10 cellular contexts compared by ENCODE assay signal in genomic region chr16:65120811-65121721, GRCh38. TPM values are rescaled to one million over a fixed set of nuclear protein-coding genes. Genes with fewer than 3 reads are reported as not detected.
DNase-seq lines count a peak whose midpoint lies in the region; ATAC-seq and TF ChIP-seq lines count a peak whose summit lies in the region.
"Had no signal": no experiment of that assay in that cellular context is flagged by ENCODE, and none has a peak within 500 bp of the region (broad histone marks: within the 10 kb centered on the region; RNA-seq: fewer than 3 reads in every experiment).

No MANE protein-coding gene starts in this region.

- H3K27me3 ChIP-seq in vagina, result no peaks in the 10 kb centered on the region
- H3K27me3 ChIP-seq in naive thymus-derived CD4-positive, alpha-beta T cell (ENCODE audit: control insufficient read depth in 2 of 2, insufficient read depth in 2 of 2, low read length in 2 of 2), result no peaks in the 10 kb centered on the region

- peak overlapping the region; percentile 73 to 81 for H3K4me3 ChIP-seq in vagina
- H3K4me3 ChIP-seq in naive thymus-derived CD4-positive, alpha-beta T cell (ENCODE audit: low read length), result no peak overlapping the region

- H3K36me3 Mint-ChIP-seq in activated naive CD8-positive, alpha-beta T cell treated with anti-CD3 and anti-CD28 coated beads, Interleukin-2, amount 10 ng/mL, durations not matched to agents 7 days and 5 days, result no peaks in the 10 kb centered on the region
- H3K36me3 Mint-ChIP-seq in activated naive CD8-positive, alpha-beta T cell treated with anti-CD3 and anti-CD28 coated beads for 36 hours, result no peaks in the 10 kb centered on the region
- peaks cover 0 to 4% (median 0%) of the 10 kb centered on the region in 5 donors for H3K36me3 Mint-ChIP-seq in naive thymus-derived CD4-positive, alpha-beta T cell

- no peaks in the 10 kb centered on the region for H3K9me3 ChIP-seq in vagina
- H3K9me3 ChIP-seq in naive thymus-derived CD4-positive, alpha-beta T cell (ENCODE audit: control insufficient read depth in 2 of 3, low read length in 3 of 3), result no peaks in the 10 kb centered on the region

- intact Hi-C loops in vagina (cut with DNase I), result loop anchor here (5.0 kb wide), 1 partner anchor 1146 kb away; no protein-coding TSS in a partner anchor
- intact Hi-C loops in naive thymus-derived CD4-positive, alpha-beta T cell (cut with micrococcal nuclease), result no loop called here

- no peaks in the 10 kb centered on the region for H3K9me3 Mint-ChIP-seq in activated naive CD8-positive, alpha-beta T cell treated with anti-CD3 and anti-CD28 coated beads, Interleukin-2, amount 10 ng/mL, durations not matched to agents 7 days and 5 days
- no peaks in the 10 kb centered on the region for H3K9me3 Mint-ChIP-seq in activated naive CD8-positive, alpha-beta T cell treated with anti-CD3 and anti-CD28 coated beads for 36 hours
- H3K9me3 Mint-ChIP-seq in naive thymus-derived CD4-positive, alpha-beta T cell, result peaks cover 0 to 3% (median 0%) of the 10 kb centered on the region in 11 donors

- no peak overlapping the region for H3K27ac Mint-ChIP-seq in activated naive CD8-positive, alpha-beta T cell treated with anti-CD3 and anti-CD28 coated beads, Interleukin-2, amount 10 ng/mL, durations not matched to agents 7 days and 5 days
- H3K27ac Mint-ChIP-seq in activated naive CD8-positive, alpha-beta T cell treated with anti-CD3 and anti-CD28 coated beads for 36 hours, result no peak overlapping the region
- H3K27ac Mint-ChIP-seq in naive thymus-derived CD4-positive, alpha-beta T cell, result no peak overlapping the region

- CTCF ChIA-PET in naive thymus-derived CD4-positive, alpha-beta T cell (lab: Charles Lee), result no interaction called here

- no peak for TF ChIP-seq CTCF in vagina (IDR thresholded peaks at IDR 0.05)

- no peak for TF ChIP-seq POLR2A in vagina (IDR thresholded peaks at IDR 0.05)

- no peaks in the 10 kb centered on the region for H3K4me1 Mint-ChIP-seq in activated naive CD8-positive, alpha-beta T cell treated with anti-CD3 and anti-CD28 coated beads, Interleukin-2, amount 10 ng/mL, durations not matched to agents 7 days and 5 days
- H3K4me1 Mint-ChIP-seq in activated naive CD8-positive, alpha-beta T cell treated with anti-CD3 and anti-CD28 coated beads for 36 hours, result no peaks in the 10 kb centered on the region
- peaks cover 0 to 9% (median 4%) of the 10 kb centered on the region in 7 donors for H3K4me1 Mint-ChIP-seq in naive thymus-derived CD4-positive, alpha-beta T cell

- no peak for ATAC-seq in activated naive CD8-positive, alpha-beta T cell treated with anti-CD3 and anti-CD28 coated beads, Interleukin-2, amount 10 ng/mL, durations not matched to agents 7 days and 5 days (ENCODE audit: low read depth)
- ATAC-seq in HG02763 (IDR thresholded peaks at IDR 0.05; ENCODE audit: unreplicated experiment), result no peak
- ATAC-seq in naive thymus-derived CD4-positive, alpha-beta T cell, result no peak

- H3K4me1 ChIP-seq in vagina, result peaks cover 28% of the 10 kb centered on the region
- H3K4me1 ChIP-seq in naive thymus-derived CD4-positive, alpha-beta T cell (ENCODE audit: control insufficient read depth in 2 of 2, insufficient read depth in 2 of 2, low read length in 2 of 2), result no peaks in the 10 kb centered on the region

- H3K27me3 Mint-ChIP-seq in activated naive CD8-positive, alpha-beta T cell treated with anti-CD3 and anti-CD28 coated beads, Interleukin-2, amount 10 ng/mL, durations not matched to agents 7 days and 5 days, result peaks cover 39% of the 10 kb centered on the region
- H3K27me3 Mint-ChIP-seq in activated naive CD8-positive, alpha-beta T cell treated with anti-CD3 and anti-CD28 coated beads for 36 hours, result peaks cover 60% of the 10 kb centered on the region
- peaks cover 26 to 49% (median 32%) of the 10 kb centered on the region in 5 donors for H3K27me3 Mint-ChIP-seq in naive thymus-derived CD4-positive, alpha-beta T cell

- peak; percentile 26 for DNase-seq in activated naive CD8-positive, alpha-beta T cell treated with anti-CD3 and anti-CD28 coated beads, Interleukin-2, amount 10 ng/mL, durations not matched to agents 7 days and 5 days
- DNase-seq in activated naive CD8-positive, alpha-beta T cell treated with anti-CD3 and anti-CD28 coated beads for 36 hours, result no peak
- peak; percentile 32 for DNase-seq in fibroblast of gingiva (ENCODE audit: low read depth)
- peak; percentile 40 for DNase-seq in myocyte (ENCODE audit: low read depth)
- no peak for DNase-seq in vagina (ENCODE audit: extremely low spot score in 2 of 2)
- DNase-seq in naive thymus-derived CD4-positive, alpha-beta T cell, result no peak
- no peak for DNase-seq in activated CD4-positive, alpha-beta T cell treated with anti-CD3 and anti-CD28 coated beads for 1 hour
- DNase-seq: NK-92 treated with Interleukin-12 subunit alpha and Interleukin-12 subunit beta, amount 100 ng/mL, for 24 hours had no signal

- H3K27ac ChIP-seq in vagina, result peak overlapping the region; percentile 91
- no peak overlapping the region for H3K27ac ChIP-seq in naive thymus-derived CD4-positive, alpha-beta T cell (ENCODE audit: low read depth, low read length)
- H3K27ac ChIP-seq: C4-2B had no signal

- POLR2A ChIA-PET in activated naive CD8-positive, alpha-beta T cell treated with anti-CD3 and anti-CD28 coated beads, Interleukin-2, amount 10 ng/mL, durations not matched to agents 7 days and 5 days (lab: Charles Lee), result no interaction called here
- POLR2A ChIA-PET in naive thymus-derived CD4-positive, alpha-beta T cell (lab: Charles Lee), result no interaction called here

- no peaks in the 10 kb centered on the region for H3K36me3 ChIP-seq in vagina
- H3K36me3 ChIP-seq in naive thymus-derived CD4-positive, alpha-beta T cell (ENCODE audit: control insufficient read depth in 2 of 3, insufficient read depth in 3 of 3, low read length in 3 of 3), result no peaks in the 10 kb centered on the region

- H3K4me3 Mint-ChIP-seq in activated naive CD8-positive, alpha-beta T cell treated with anti-CD3 and anti-CD28 coated beads, Interleukin-2, amount 10 ng/mL, durations not matched to agents 7 days and 5 days, result no peak overlapping the region
- no peak overlapping the region for H3K4me3 Mint-ChIP-seq in activated naive CD8-positive, alpha-beta T cell treated with anti-CD3 and anti-CD28 coated beads for 36 hours
- no peak overlapping the region for H3K4me3 Mint-ChIP-seq in naive thymus-derived CD4-positive, alpha-beta T cell

RNA-seq across cellular contexts. Expression of gene CDH11, which starts 0.8 kb away (rescaled TPM):
- total RNA-seq in activated naive CD8-positive, alpha-beta T cell treated with anti-CD3 and anti-CD28 coated beads, Interleukin-2, amount 10 ng/mL, durations not matched to agents 7 days and 5 days, result not detected
- not detected for total RNA-seq in activated naive CD8-positive, alpha-beta T cell treated with anti-CD3 and anti-CD28 coated beads for 36 hours
- total RNA-seq in myocyte (67.8 and 113 TPM in 2 replicates), vagina (45.2 TPM)
- 176 TPM for polyA plus RNA-seq in myocyte (2012)
- total RNA-seq in naive thymus-derived CD4-positive, alpha-beta T cell, result not detected
- not detected for polyA plus RNA-seq in naive thymus-derived CD4-positive, alpha-beta T cell

Comparison
In these comparisons a context has a peak if more than half of its experiments do, and no peak if none do; other contexts are left out.
1. DNase-seq: peak in activated naive CD8-positive, alpha-beta T cell treated with anti-CD3 and anti-CD28 coated beads, Interleukin-2, amount 10 ng/mL, durations not matched to agents 7 days and 5 days (single experiment), fibroblast of gingiva (single experiment) and myocyte (single experiment); none in activated naive CD8-positive, alpha-beta T cell treated with anti-CD3 and anti-CD28 coated beads for 36 hours (single experiment), vagina (0 of 2), naive thymus-derived CD4-positive, alpha-beta T cell (0 of 9) and activated CD4-positive, alpha-beta T cell treated with anti-CD3 and anti-CD28 coated beads for 1 hour (single experiment).
2. RNA of gene CDH11, which starts 0.8 kb away (total RNA-seq): 67.8 to 113 TPM in myocyte and 45.2 TPM in vagina (single experiment); not detected in activated naive CD8-positive, alpha-beta T cell treated with anti-CD3 and anti-CD28 coated beads, Interleukin-2, amount 10 ng/mL, durations not matched to agents 7 days and 5 days, not detected in activated naive CD8-positive, alpha-beta T cell treated with anti-CD3 and anti-CD28 coated beads for 36 hours and not detected in naive thymus-derived CD4-positive, alpha-beta T cell; every median in the first group is over 10 times any median in the second.